8 cellular contexts compared by ENCODE assay signal in genomic region chrX:78064698-78065601, GRCh38. TPM values are rescaled to one million over a fixed set of nuclear protein-coding genes. Genes with fewer than 3 reads are reported as not detected.
A peak's percentile ranks its signal among the peaks of the same experiment; 100 is the strongest.
DNase-seq lines count a peak whose midpoint lies in the region; ATAC-seq, FAIRE-seq and TF ChIP-seq lines count a peak whose summit lies in the region.
"Not testable (repeated sequence)": the region's sequence is repeated elsewhere in the genome, so short reads cannot be mapped to it uniquely, and the experiment has no call there.

No MANE protein-coding gene starts in this region.

- H3K9ac ChIP-seq in K562 (ENCODE audit: insufficient read depth in 1 of 2, low read depth in 2 of 2, low read length in 2 of 2), result not testable (repeated sequence)

- H3K9me3 Mint-ChIP-seq in T-helper 1 cell treated with Interleukin-12 subunit alpha and Interleukin-12 subunit beta and Interleukin-4 antibody, amounts not matched to agents 30 μg/mL and 1 μg/mL, for 36 hours; stimulated activated naive CD8-positive, alpha-beta T cell treated with anti-CD3 and anti-CD28 coated beads, Interleukin-15, amount 100 ng/mL, for 72 hours: not testable (repeated sequence)

- BruUV-seq in K562 (replicated peaks; lab: Mats Ljungman, UMichigan), result not testable (repeated sequence)

- H3K4me1 Mint-ChIP-seq in T-helper 1 cell treated with Interleukin-12 subunit alpha and Interleukin-12 subunit beta and Interleukin-4 antibody, amounts not matched to agents 30 μg/mL and 1 μg/mL, for 36 hours (ENCODE audit: low read depth), result peaks cover 12% of the 10 kb centered on the region
- H3K4me1 Mint-ChIP-seq in stimulated activated naive CD8-positive, alpha-beta T cell treated with anti-CD3 and anti-CD28 coated beads, Interleukin-15, amount 100 ng/mL, for 72 hours, result peaks cover 37% of the 10 kb centered on the region

- not testable (repeated sequence) for H3K27me3 Mint-ChIP-seq in T-helper 1 cell treated with Interleukin-12 subunit alpha and Interleukin-12 subunit beta and Interleukin-4 antibody, amounts not matched to agents 30 μg/mL and 1 μg/mL, for 36 hours (ENCODE audit: low read depth); stimulated activated naive CD8-positive, alpha-beta T cell treated with anti-CD3 and anti-CD28 coated beads, Interleukin-15, amount 100 ng/mL, for 72 hours

- not testable (repeated sequence) for H2AFZ ChIP-seq in K562 (ENCODE audit: low read depth, low read length); hepatocyte

- not testable (repeated sequence) for H3K36me3 ChIP-seq in K562 (ENCODE audit: control insufficient read depth, insufficient read depth, low read length); hepatocyte (replicated peaks; ENCODE audit: insufficient read depth, low read depth)

- H3K27ac ChIP-seq in K562 (ENCODE audit: extremely low read depth, low read depth, low read length), result not testable (repeated sequence)
- peak overlapping the region; percentile 78 for H3K27ac ChIP-seq in hepatocyte

- peak; percentile 20 for DNase-seq in GM04504 (ENCODE audit: low read depth)
- DNase-seq in HS-27A (ENCODE audit: low read depth), result peak; percentile 42
- DNase-seq in K562 (ENCODE audit: extremely low read depth in 1 of 4, low spot score in 3 of 4), result peak in 1 of 4 experiments; percentile 19
- peak; percentile 19 for DNase-seq in hepatocyte (ENCODE audit: low spot score)
- DNase-seq in stimulated activated naive CD8-positive, alpha-beta T cell treated with anti-CD3 and anti-CD28 coated beads, Interleukin-15, amount 100 ng/mL, for 72 hours, result peak; percentile 19 to 41

- not testable (repeated sequence) for TF ChIP-seq CTCF in K562 (IDR thresholded peaks at IDR 0.05 in 2 of 3, conservative IDR thresholded peaks at IDR 0.05 in 1 of 3; ENCODE audit: insufficient read depth in 2 of 3, low read depth in 1 of 3, low read length in 3 of 3); hepatocyte (IDR thresholded peaks at IDR 0.05; ENCODE audit: poor library complexity)

- H4K20me1 ChIP-seq in K562 (replicated peaks; ENCODE audit: control insufficient read depth, insufficient read depth, low read length); hepatocyte (ENCODE audit: insufficient read depth, poor library complexity, severe bottlenecking): not testable (repeated sequence)

- in situ Hi-C loops in K562 (cut with MboI), result not testable (repeated sequence)

- H3K9me2 ChIP-seq in hepatocyte (replicated peaks; ENCODE audit: insufficient read depth), result not testable (repeated sequence)

- H3K27ac Mint-ChIP-seq in T-helper 1 cell treated with Interleukin-12 subunit alpha and Interleukin-12 subunit beta and Interleukin-4 antibody, amounts not matched to agents 30 μg/mL and 1 μg/mL, for 36 hours, result peak overlapping the region; percentile 73
- H3K27ac Mint-ChIP-seq in stimulated activated naive CD8-positive, alpha-beta T cell treated with anti-CD3 and anti-CD28 coated beads, Interleukin-15, amount 100 ng/mL, for 72 hours, result peak overlapping the region; percentile 34 to 62

- not testable (repeated sequence) for TF ChIP-seq EP300 in K562 (IDR thresholded peaks at IDR 0.05; ENCODE audit: low read length)

- 8% methylated on average over 2 of the region's 6 CpGs for WGBS in K562 (ENCODE audit: insufficient coverage, low coverage, missing lambda C conversion rate)
- WGBS in hepatocyte (ENCODE audit: low lambda C conversion rate, missing lambda C conversion rate), result 76% methylated on average over 6 of the region's 6 CpGs

- POLR2A ChIA-PET in K562 (lab: Yijun Ruan, JAX), result interaction anchor here (0.6 kb wide), 1 partner anchor 38 kb away, joined by 3 read pairs; no protein-coding TSS in a partner anchor

- H3K4me2 ChIP-seq in K562 (ENCODE audit: insufficient read depth, low read length); hepatocyte: not testable (repeated sequence)

- not testable (repeated sequence) for H3K4me1 ChIP-seq in K562 (replicated peaks in 1 of 2; ENCODE audit: control insufficient read depth in 2 of 2, insufficient read depth in 2 of 2, low read length in 2 of 2); hepatocyte (ENCODE audit: insufficient read depth)

- not testable (repeated sequence) for H3K4me3 ChIP-seq in K562, hepatocyte

- not testable (repeated sequence) for H3K9me3 ChIP-seq in K562 (replicated peaks; ENCODE audit: control insufficient read depth, insufficient read depth, low read depth, low read length); hepatocyte (ENCODE audit: low read depth)

- not testable (repeated sequence) for FAIRE-seq in K562 (lab: Jason Lieb, UNC)

- not testable (repeated sequence) for TF ChIP-seq RAD21 in K562 (CRISPR knock-in tag; conservative IDR thresholded peaks at IDR 0.05 in 1 of 2, IDR thresholded peaks at IDR 0.05 in 1 of 2)

- H3K9me1 ChIP-seq in K562 (ENCODE audit: control insufficient read depth, insufficient read depth, low read length), result not testable (repeated sequence)

- CTCF ChIA-PET in K562 (lab: Yijun Ruan, JAX; ENCODE audit: low intra/inter-chr PET ratio), result not testable (repeated sequence)

- ATAC-seq in GM19455 (IDR thresholded peaks at IDR 0.05; ENCODE audit: unreplicated experiment) (peak; percentile 85), HG02870 (IDR thresholded peaks at IDR 0.05; ENCODE audit: unreplicated experiment) (peak; percentile 86)
- not testable (repeated sequence) for ATAC-seq in K562
- ATAC-seq in stimulated activated naive CD8-positive, alpha-beta T cell treated with anti-CD3 and anti-CD28 coated beads, Interleukin-15, amount 100 ng/mL, for 72 hours, result peak; percentile 94

- H3K36me3 Mint-ChIP-seq in T-helper 1 cell treated with Interleukin-12 subunit alpha and Interleukin-12 subunit beta and Interleukin-4 antibody, amounts not matched to agents 30 μg/mL and 1 μg/mL, for 36 hours (ENCODE audit: low read depth), result not testable (repeated sequence)

- not testable (repeated sequence) for TF ChIP-seq POLR2A in K562 (conservative IDR thresholded peaks at IDR 0.05)

- H3K4me3 Mint-ChIP-seq in T-helper 1 cell treated with Interleukin-12 subunit alpha and Interleukin-12 subunit beta and Interleukin-4 antibody, amounts not matched to agents 30 μg/mL and 1 μg/mL, for 36 hours, result peak overlapping the region; percentile 4
- H3K4me3 Mint-ChIP-seq in stimulated activated naive CD8-positive, alpha-beta T cell treated with anti-CD3 and anti-CD28 coated beads, Interleukin-15, amount 100 ng/mL, for 72 hours, result peak overlapping the region; percentile 50 to 54

- not testable (repeated sequence) for H3K27me3 ChIP-seq in K562 (ENCODE audit: control insufficient read depth in 2 of 2, insufficient read depth in 2 of 2, low read length in 2 of 2); hepatocyte

- not testable (repeated sequence) for H3K79me2 ChIP-seq in K562 (ENCODE audit: control insufficient read depth, insufficient read depth, low read length); hepatocyte

- intact Hi-C loops in K562 (cut with micrococcal nuclease), result not testable (repeated sequence)

TF ChIP-seq in K562, 482 proteins besides CTCF, POLR2A, EP300 and RAD21:
- peak in 1 of 2 experiments; percentile 20; a peak in 1 of 4 replicates for TF ChIP-seq KDM1A (IDR thresholded peaks at IDR 0.05)
- peak; percentile 36; the same call in 1 of the 2 replicates for TF ChIP-seq SMARCA4 (IDR thresholded peaks at IDR 0.05)
- TF ChIP-seq JUN (IDR thresholded peaks at IDR 0.05; ENCODE audit: borderline replicate concordance, low read depth, low read length), result peak; percentile 75
- not testable (repeated sequence) for TF ChIP-seq JUN (CRISPR knock-in tag; IDR thresholded peaks at IDR 0.05; ENCODE audit: borderline replicate concordance)
- TF ChIP-seq FOS (IDR thresholded peaks at IDR 0.05; ENCODE audit: extremely low read depth, insufficient read length), result peak; percentile 5
- TF ChIP-seq FOSL1 (tag; conservative IDR thresholded peaks at IDR 0.05), result peak; percentile 88
- peak; percentile 80; the same call in 1 of the 2 replicates for TF ChIP-seq JUND (IDR thresholded peaks at IDR 0.05; ENCODE audit: borderline replicate concordance, low read depth, low read length)
- peak; percentile 79; the same call in 2 of the 3 replicates for TF ChIP-seq JUND (tag; IDR thresholded peaks at IDR 0.05; ENCODE audit: borderline replicate concordance, low read depth, low read length)
- TF ChIP-seq, protein P1, sequence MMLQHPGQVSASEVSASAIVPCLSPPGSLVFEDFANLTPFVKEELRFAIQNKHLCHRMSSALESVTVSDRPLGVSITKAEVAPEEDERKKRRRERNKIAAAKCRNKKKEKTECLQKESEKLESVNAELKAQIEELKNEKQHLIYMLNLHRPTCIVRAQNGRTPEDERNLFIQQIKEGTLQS (IDR thresholded peaks at IDR 0.05), result peak; percentile 87
- TF ChIP-seq, protein P1 (CRISPR knock-in tag; conservative IDR thresholded peaks at IDR 0.05), result not testable (repeated sequence)

RNA-seq across cellular contexts. Expression of gene PGK1, which starts 39.1 kb away (rescaled TPM):
- 215 and 344 TPM in 2 replicates for total RNA-seq in K562 (2011; cell fraction: chromatin; rRNA removed; ENCODE audit: low replicate concordance)
- total RNA-seq in K562 (2011; cell fraction: nucleolus; rRNA removed), result 122 and 149 TPM in 2 replicates
- total RNA-seq in K562 (2011; cell fraction: nucleoplasm; rRNA removed), result 251 and 270 TPM in 2 replicates
- total RNA-seq in K562 (2014; rRNA removed) (199 and 230 TPM in 2 replicates), K562 (2014; rRNA removed; fragmentation: Illumina TruSeq; extraction: Trizol) (378 and 428 TPM in 2 replicates), K562 (2015; rRNA removed; fragmentation: Illumina TruSeq; extraction: Trizol) (253 and 265 TPM in 2 replicates), K562 (2021) (397 and 412 TPM in 2 replicates), hepatocyte (236 and 255 TPM in 2 replicates)
- polyA plus RNA-seq in K562 (2011; rRNA removed) (1,361 and 1,378 TPM in 2 replicates), K562 (2014; fragmentation: Illumina TruSeq; extraction: Trizol) (332 and 352 TPM in 2 replicates), K562 (2014; fragmentation: Nextera tagmentation; extraction: Ambion mirVana) (100 to 1,000 TPM; 541 to 543 TPM), K562 (2014; rRNA removed) (294 and 317 TPM in 2 replicates), hepatocyte (279 and 283 TPM in 2 replicates)
- polyA plus RNA-seq in K562 (2011; cell fraction: cytosol; rRNA removed), result 471 and 871 TPM in 2 replicates
- 372 and 830 TPM in 2 replicates for polyA plus RNA-seq in K562 (2011; cell fraction: nucleus; rRNA removed)
- 355 and 529 TPM in 2 replicates for polyA plus RNA-seq in K562 (2012)
- 737 and 825 TPM in 2 replicates for polyA minus RNA-seq in K562 (2011; rRNA and poly(A)+ RNA removed)
- polyA minus RNA-seq in K562 (2011; cell fraction: cytosol; rRNA and poly(A)+ RNA removed), result 247 and 288 TPM in 2 replicates
- polyA minus RNA-seq in K562 (2011; cell fraction: nucleus; rRNA and poly(A)+ RNA removed), result 69.6 and 149 TPM in 2 replicates
